In genomic region chr1:220769205-220769604, GRCh38 we compare ENCODE assay signal across 1 cellular context.
TF ChIP-seq lines count a peak whose summit lies in the region.

No MANE protein-coding gene starts in this region.

TF ChIP-seq in liver, 16 proteins besides CTCF, POLR2A, EP300 and RAD21 (continued from another document):
- no peak for TF ChIP-seq ATF3 (IDR thresholded peaks at IDR 0.05)
- TF ChIP-seq ZBTB33 (IDR thresholded peaks at IDR 0.05): no peak
- TF ChIP-seq EGR1 (IDR thresholded peaks at IDR 0.05; ENCODE audit: low read depth in 2 of 2): no peak
- no peak for TF ChIP-seq MAX (IDR thresholded peaks at IDR 0.05)
- no peak for TF ChIP-seq SP1 (IDR thresholded peaks at IDR 0.05)
- TF ChIP-seq JUND (IDR thresholded peaks at IDR 0.05): no peak
- no peak for TF ChIP-seq HNF4G (IDR thresholded peaks at IDR 0.05)
- no peak for TF ChIP-seq YY1 (IDR thresholded peaks at IDR 0.05)
TF ChIP-seq in liver: peak in this region for 0.
